In genomic region chr18:12307871-12308385, GRCh38 we compare ENCODE assay signal across 8 cellular contexts. TPM values are rescaled to one million over a fixed set of nuclear protein-coding genes. Genes with fewer than 3 reads are reported as not detected.
DNase-seq lines count a peak whose midpoint lies in the region; ATAC-seq and TF ChIP-seq lines count a peak whose summit lies in the region.

TUBB6 (plus strand) TSS chr18:12308241; CDS start chr18:12308293, 52 bp downstream.

- peaks cover 0 to 3% of the 10 kb centered on the region in 2 donors for H3K36me3 Mint-ChIP-seq in CD4-positive, alpha-beta memory T cell
- peaks cover 16% of the 10 kb centered on the region for H3K36me3 Mint-ChIP-seq in stimulated activated naive CD8-positive, alpha-beta T cell treated with anti-CD3 and anti-CD28 coated beads, Interleukin-15, Interleukin-2, amounts not matched to agents 100 ng/mL and 50 ng/mL, for 24 hours (ENCODE audit: low read depth)

- TF ChIP-seq CTCF in RWPE2 (IDR thresholded peaks at IDR 0.05; ENCODE audit: poor library complexity, severe bottlenecking), result peak; percentile 7

- H3K4me3 ChIP-seq in CD4-positive, alpha-beta memory T cell (ENCODE audit: low read length in 2 of 2), result no peak within 1 kb of the TSS
- peak within 1 kb of the TSS; percentile 95 for H3K4me3 ChIP-seq in RWPE2 (ENCODE audit: severe bottlenecking)

- CTCF ChIA-PET in CD4-positive, alpha-beta memory T cell (lab: Charles Lee; ENCODE audit: partially characterized antibody), result no interaction called here

- peaks cover 35 to 38% of the 10 kb centered on the region in 2 donors for H3K27me3 Mint-ChIP-seq in CD4-positive, alpha-beta memory T cell
- peaks cover 50% of the 10 kb centered on the region for H3K27me3 Mint-ChIP-seq in stimulated activated naive CD8-positive, alpha-beta T cell treated with anti-CD3 and anti-CD28 coated beads, Interleukin-15, Interleukin-2, amounts not matched to agents 100 ng/mL and 50 ng/mL, for 24 hours

- peaks cover 9% of the 10 kb centered on the region for H3K4me1 ChIP-seq in CD4-positive, alpha-beta memory T cell (ENCODE audit: insufficient read depth, low read length)
- H3K4me1 ChIP-seq in RWPE2 (ENCODE audit: insufficient read depth, poor library complexity, severe bottlenecking), result peaks cover 16% of the 10 kb centered on the region

- intact Hi-C loops in CD4-positive, alpha-beta memory T cell (cut with micrococcal nuclease), result no loop called here

- H3K4me1 Mint-ChIP-seq in CD4-positive, alpha-beta memory T cell, result peaks cover 3 to 17% (median 10%) of the 10 kb centered on the region in 4 donors
- peaks cover 16% of the 10 kb centered on the region for H3K4me1 Mint-ChIP-seq in stimulated activated naive CD8-positive, alpha-beta T cell treated with anti-CD3 and anti-CD28 coated beads, Interleukin-15, Interleukin-2, amounts not matched to agents 100 ng/mL and 50 ng/mL, for 24 hours (ENCODE audit: low read depth)

- H3K9me3 Mint-ChIP-seq in CD4-positive, alpha-beta memory T cell, result peaks cover 0 to 23% (median 12%) of the 10 kb centered on the region in 8 donors
- peaks cover 6% of the 10 kb centered on the region for H3K9me3 Mint-ChIP-seq in stimulated activated naive CD8-positive, alpha-beta T cell treated with anti-CD3 and anti-CD28 coated beads, Interleukin-15, Interleukin-2, amounts not matched to agents 100 ng/mL and 50 ng/mL, for 24 hours

- POLR2A ChIA-PET in CD4-positive, alpha-beta memory T cell (lab: Charles Lee; ENCODE audit: partially characterized antibody), result no interaction called here

- no peaks in the 10 kb centered on the region for H3K36me3 ChIP-seq in CD4-positive, alpha-beta memory T cell (ENCODE audit: insufficient read depth, low read length)
- peaks cover 43% of the 10 kb centered on the region for H3K36me3 ChIP-seq in RWPE2 (ENCODE audit: low read depth)

- ATAC-seq in HG03175 (IDR thresholded peaks at IDR 0.05; ENCODE audit: unreplicated experiment) (peak; percentile 61), RWPE2 (ENCODE audit: low read depth) (peak; percentile 40), left lobe of liver (peak; percentile 64), GM19035 (IDR thresholded peaks at IDR 0.05; ENCODE audit: unreplicated experiment) (no peak)

- TF ChIP-seq POLR2A in GM19099 (IDR thresholded peaks at IDR 0.05; ENCODE audit: extremely low read depth, insufficient read length, low read depth), result peak; percentile 77

- no peak for DNase-seq in CD4-positive, alpha-beta memory T cell
- DNase-seq in RWPE2 (ENCODE audit: low spot score) (peak; percentile 75), left lobe of liver (ENCODE audit: low spot score) (peak; percentile 53)

- peak within 1 kb of the TSS; percentile 24 to 85 (median 73) for H3K4me3 Mint-ChIP-seq in CD4-positive, alpha-beta memory T cell
- H3K4me3 Mint-ChIP-seq in stimulated activated naive CD8-positive, alpha-beta T cell treated with anti-CD3 and anti-CD28 coated beads, Interleukin-15, Interleukin-2, amounts not matched to agents 100 ng/mL and 50 ng/mL, for 24 hours, result peak within 1 kb of the TSS; percentile 75

- no peak within 1 kb of the TSS for H3K27ac ChIP-seq in CD4-positive, alpha-beta memory T cell (ENCODE audit: low read depth, low read length)
- H3K27ac ChIP-seq in RWPE2 (ENCODE audit: poor library complexity, severe bottlenecking) (peak within 1 kb of the TSS; percentile 94), cingulate gyrus (ENCODE audit: low read depth, low read length) (peak within 1 kb of the TSS; percentile 19)

- H3K27ac Mint-ChIP-seq in CD4-positive, alpha-beta memory T cell, result peak within 1 kb of the TSS in 1 of 7 donors; percentile 71
- no peak within 1 kb of the TSS for H3K27ac Mint-ChIP-seq in stimulated activated naive CD8-positive, alpha-beta T cell treated with anti-CD3 and anti-CD28 coated beads, Interleukin-15, Interleukin-2, amounts not matched to agents 100 ng/mL and 50 ng/mL, for 24 hours

- peaks cover 9% of the 10 kb centered on the region for H3K27me3 ChIP-seq in CD4-positive, alpha-beta memory T cell (ENCODE audit: insufficient read depth, low read length)
- H3K27me3 ChIP-seq in RWPE2 (ENCODE audit: insufficient read depth, poor library complexity, severe bottlenecking), result no peaks in the 10 kb centered on the region

- H3K9me3 ChIP-seq in CD4-positive, alpha-beta memory T cell (ENCODE audit: control insufficient read depth in 1 of 2, low read length in 2 of 2), result peaks cover 0 to 4% of the 10 kb centered on the region in 2 donors
- peaks cover 10% of the 10 kb centered on the region for H3K9me3 ChIP-seq in RWPE2 (ENCODE audit: severe bottlenecking)

RNA-seq across cellular contexts. Expression of gene TUBB6, which starts in this region (rescaled TPM):
- 1 to 10 TPM in 1 of 2 experiments, under 1 TPM in 1; 0.96 to 1.9 TPM for total RNA-seq in CD4-positive, alpha-beta memory T cell
- 1 to 10 TPM; 1.3 to 3.2 TPM for polyA plus RNA-seq in CD4-positive, alpha-beta memory T cell
- total RNA-seq in left lobe of liver, result 5.2 TPM

Comparison
In these comparisons a context has a peak if more than half of its experiments do, and no peak if none do; other contexts are left out.
1. DNase-seq: peak in RWPE2 (single experiment) and left lobe of liver (single experiment); none in CD4-positive, alpha-beta memory T cell (0 of 5).